ENCODE assay signal across 2 cellular contexts in the genomic region with DNA sequence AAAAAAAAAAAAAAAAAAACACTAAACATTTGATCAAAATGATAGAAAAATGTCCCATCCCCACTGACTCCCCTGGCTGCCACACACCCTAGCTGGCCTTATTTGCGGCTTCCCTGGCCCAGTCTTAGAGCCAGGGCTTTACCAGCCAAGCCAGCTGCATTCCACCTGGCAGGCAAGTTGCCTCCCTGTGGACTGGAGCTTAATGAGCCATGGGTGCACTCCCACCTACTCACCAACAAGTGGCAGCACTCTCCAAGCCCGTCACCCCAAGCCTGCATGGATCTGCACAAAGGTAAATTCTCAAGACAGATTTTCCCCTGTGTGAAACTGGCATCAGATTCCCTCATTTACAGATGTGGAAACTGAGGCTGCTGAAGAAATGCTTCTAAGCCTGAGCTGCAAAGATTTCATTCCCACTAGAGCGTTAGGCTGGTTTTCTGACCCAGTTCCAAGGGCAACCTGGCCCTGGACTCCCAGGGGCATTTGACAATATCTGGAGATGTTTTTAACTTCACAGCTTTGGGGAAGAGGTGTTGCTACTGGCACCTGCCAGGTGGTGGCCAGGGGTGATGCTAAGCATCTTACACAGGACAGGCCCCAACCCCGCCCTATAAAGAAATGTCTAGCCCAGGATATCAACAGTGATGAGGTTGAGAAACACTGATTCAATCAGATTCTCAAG.
TF ChIP-seq lines count a peak whose summit lies in the region.

No MANE protein-coding gene starts in this region.

TF ChIP-seq in GM23338, 12 proteins besides CTCF, POLR2A, EP300 and RAD21 (continued from another document):
- no peak for TF ChIP-seq EZH2 (IDR thresholded peaks at IDR 0.05; ENCODE audit: low read depth, unreplicated experiment)
- TF ChIP-seq, protein P1, sequence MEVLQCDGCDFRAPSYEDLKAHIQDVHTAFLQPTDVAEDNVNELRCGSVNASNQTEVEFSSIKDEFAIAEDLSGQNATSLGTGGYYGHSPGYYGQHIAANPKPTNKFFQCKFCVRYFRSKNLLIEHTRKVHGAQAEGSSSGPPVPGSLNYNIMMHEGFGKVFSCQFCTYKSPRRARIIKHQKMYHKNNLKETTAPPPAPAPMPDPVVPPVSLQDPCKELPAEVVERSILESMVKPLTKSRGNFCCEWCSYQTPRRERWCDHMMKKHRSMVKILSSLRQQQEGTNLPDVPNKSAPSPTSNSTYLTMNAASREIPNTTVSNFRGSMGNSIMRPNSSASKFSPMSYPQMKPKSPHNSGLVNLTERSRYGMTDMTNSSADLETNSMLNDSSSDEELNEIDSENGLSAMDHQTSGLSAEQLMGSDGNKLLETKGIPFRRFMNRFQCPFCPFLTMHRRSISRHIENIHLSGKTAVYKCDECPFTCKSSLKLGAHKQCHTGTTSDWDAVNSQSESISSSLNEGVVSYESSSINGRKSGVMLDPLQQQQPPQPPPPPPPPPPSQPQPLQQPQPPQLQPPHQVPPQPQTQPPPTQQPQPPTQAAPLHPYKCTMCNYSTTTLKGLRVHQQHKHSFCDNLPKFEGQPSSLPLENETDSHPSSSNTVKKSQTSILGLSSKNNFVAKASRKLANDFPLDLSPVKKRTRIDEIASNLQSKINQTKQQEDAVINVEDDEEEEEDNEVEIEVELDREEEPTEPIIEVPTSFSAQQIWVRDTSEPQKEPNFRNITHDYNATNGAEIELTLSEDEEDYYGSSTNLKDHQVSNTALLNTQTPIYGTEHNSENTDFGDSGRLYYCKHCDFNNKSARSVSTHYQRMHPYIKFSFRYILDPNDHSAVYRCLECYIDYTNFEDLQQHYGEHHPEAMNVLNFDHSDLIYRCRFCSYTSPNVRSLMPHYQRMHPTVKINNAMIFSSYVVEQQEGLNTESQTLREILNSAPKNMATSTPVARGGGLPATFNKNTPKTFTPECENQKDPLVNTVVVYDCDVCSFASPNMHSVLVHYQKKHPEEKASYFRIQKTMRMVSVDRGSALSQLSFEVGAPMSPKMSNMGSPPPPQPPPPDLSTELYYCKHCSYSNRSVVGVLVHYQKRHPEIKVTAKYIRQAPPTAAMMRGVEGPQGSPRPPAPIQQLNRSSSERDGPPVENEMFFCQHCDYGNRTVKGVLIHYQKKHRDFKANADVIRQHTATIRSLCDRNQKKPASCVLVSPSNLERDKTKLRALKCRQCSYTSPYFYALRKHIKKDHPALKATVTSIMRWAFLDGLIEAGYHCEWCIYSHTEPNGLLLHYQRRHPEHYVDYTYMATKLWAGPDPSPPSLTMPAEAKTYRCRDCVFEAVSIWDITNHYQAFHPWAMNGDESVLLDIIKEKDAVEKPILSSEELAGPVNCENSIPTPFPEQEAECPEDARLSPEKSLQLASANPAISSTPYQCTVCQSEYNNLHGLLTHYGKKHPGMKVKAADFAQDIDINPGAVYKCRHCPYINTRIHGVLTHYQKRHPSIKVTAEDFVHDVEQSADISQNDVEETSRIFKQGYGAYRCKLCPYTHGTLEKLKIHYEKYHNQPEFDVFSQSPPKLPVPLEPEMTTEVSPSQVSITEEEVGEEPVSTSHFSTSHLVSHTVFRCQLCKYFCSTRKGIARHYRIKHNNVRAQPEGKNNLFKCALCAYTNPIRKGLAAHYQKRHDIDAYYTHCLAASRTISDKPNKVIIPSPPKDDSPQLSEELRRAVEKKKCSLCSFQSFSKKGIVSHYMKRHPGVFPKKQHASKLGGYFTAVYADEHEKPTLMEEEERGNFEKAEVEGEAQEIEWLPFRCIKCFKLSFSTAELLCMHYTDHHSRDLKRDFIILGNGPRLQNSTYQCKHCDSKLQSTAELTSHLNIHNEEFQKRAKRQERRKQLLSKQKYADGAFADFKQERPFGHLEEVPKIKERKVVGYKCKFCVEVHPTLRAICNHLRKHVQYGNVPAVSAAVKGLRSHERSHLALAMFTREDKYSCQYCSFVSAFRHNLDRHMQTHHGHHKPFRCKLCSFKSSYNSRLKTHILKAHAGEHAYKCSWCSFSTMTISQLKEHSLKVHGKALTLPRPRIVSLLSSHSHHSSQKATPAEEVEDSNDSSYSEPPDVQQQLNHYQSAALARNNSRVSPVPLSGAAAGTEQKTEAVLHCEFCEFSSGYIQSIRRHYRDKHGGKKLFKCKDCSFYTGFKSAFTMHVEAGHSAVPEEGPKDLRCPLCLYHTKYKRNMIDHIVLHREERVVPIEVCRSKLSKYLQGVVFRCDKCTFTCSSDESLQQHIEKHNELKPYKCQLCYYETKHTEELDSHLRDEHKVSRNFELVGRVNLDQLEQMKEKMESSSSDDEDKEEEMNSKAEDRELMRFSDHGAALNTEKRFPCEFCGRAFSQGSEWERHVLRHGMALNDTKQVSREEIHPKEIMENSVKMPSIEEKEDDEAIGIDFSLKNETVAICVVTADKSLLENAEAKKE (CRISPR knock-in tag; IDR thresholded peaks at IDR 0.05): no peak
- TF ChIP-seq EZH2phosphoT487 (IDR thresholded peaks at IDR 0.05; ENCODE audit: unreplicated experiment): no peak
- no peak for TF ChIP-seq ZNF331 (CRISPR knock-in tag; IDR thresholded peaks at IDR 0.05; ENCODE audit: low read depth)
TF ChIP-seq in GM23338: peak in this region for 0.

TF ChIP-seq in liver, 16 proteins besides CTCF, POLR2A, EP300 and RAD21 (continued from another document):
- TF ChIP-seq, protein P2, sequence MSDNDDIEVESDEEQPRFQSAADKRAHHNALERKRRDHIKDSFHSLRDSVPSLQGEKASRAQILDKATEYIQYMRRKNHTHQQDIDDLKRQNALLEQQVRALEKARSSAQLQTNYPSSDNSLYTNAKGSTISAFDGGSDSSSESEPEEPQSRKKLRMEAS (IDR thresholded peaks at IDR 0.05): no peak
- TF ChIP-seq, protein P3, sequence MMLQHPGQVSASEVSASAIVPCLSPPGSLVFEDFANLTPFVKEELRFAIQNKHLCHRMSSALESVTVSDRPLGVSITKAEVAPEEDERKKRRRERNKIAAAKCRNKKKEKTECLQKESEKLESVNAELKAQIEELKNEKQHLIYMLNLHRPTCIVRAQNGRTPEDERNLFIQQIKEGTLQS (IDR thresholded peaks at IDR 0.05): no peak
- TF ChIP-seq, protein P4, sequence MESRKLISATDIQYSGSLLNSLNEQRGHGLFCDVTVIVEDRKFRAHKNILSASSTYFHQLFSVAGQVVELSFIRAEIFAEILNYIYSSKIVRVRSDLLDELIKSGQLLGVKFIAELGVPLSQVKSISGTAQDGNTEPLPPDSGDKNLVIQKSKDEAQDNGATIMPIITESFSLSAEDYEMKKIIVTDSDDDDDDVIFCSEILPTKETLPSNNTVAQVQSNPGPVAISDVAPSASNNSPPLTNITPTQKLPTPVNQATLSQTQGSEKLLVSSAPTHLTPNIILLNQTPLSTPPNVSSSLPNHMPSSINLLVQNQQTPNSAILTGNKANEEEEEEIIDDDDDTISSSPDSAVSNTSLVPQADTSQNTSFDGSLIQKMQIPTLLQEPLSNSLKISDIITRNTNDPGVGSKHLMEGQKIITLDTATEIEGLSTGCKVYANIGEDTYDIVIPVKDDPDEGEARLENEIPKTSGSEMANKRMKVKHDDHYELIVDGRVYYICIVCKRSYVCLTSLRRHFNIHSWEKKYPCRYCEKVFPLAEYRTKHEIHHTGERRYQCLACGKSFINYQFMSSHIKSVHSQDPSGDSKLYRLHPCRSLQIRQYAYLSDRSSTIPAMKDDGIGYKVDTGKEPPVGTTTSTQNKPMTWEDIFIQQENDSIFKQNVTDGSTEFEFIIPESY (IDR thresholded peaks at IDR 0.05): no peak
- no peak for TF ChIP-seq FOXA2 (IDR thresholded peaks at IDR 0.05)
- TF ChIP-seq GABPA (IDR thresholded peaks at IDR 0.05 in 1 of 2, conservative IDR thresholded peaks at IDR 0.05 in 1 of 2): no peak
